Comparison of ENCODE assay signal across 23 cellular contexts in genomic region chr3:13222891-13223573, GRCh38.
"Had no signal": no experiment of that assay in that cellular context is flagged by ENCODE, and none has a peak within 500 bp of the region (broad histone marks: within the 10 kb centered on the region; RNA-seq: fewer than 3 reads in every experiment).

No MANE protein-coding gene starts in this region.

- H3K27ac ChIP-seq: esophagus muscularis mucosa, foreskin keratinocyte, neutrophil, ovary, skin epidermis, thyroid gland, upper lobe of left lung, vagina had no signal

- H3K9me3 ChIP-seq: esophagus muscularis mucosa, neutrophil, ovary, thyroid gland, upper lobe of left lung, vagina had no signal

- H3K4me3 ChIP-seq: esophagus muscularis mucosa, ovary, skin epidermis, thyroid gland, upper lobe of left lung, vagina had no signal

- H3K4me1 Mint-ChIP-seq: nephron; stimulated activated memory B cell treated with anti-CD40 and anti-IgM and Interleukin-4, amounts not matched to agents 10 μg/mL and 1 μg/mL and 100 μg/mL, for 72 hours had no signal

- H3K36me3 Mint-ChIP-seq: activated naive CD4-positive, alpha-beta T cell treated with anti-CD3 and anti-CD28 coated beads, Interleukin-2, amount 50 U/mL, for 72 hours; stimulated activated memory B cell treated with anti-CD40 and anti-IgM and Interleukin-4, amounts not matched to agents 10 μg/mL and 1 μg/mL and 100 μg/mL, for 72 hours had no signal

- H3K9me3 Mint-ChIP-seq: activated naive CD4-positive, alpha-beta T cell treated with anti-CD3 and anti-CD28 coated beads, Interleukin-2, amount 50 U/mL, for 72 hours; activated T-cell treated with anti-CD3 and anti-CD28 coated beads, Interleukin-2, amount 50 U/mL, for 72 hours; nephron; stimulated activated memory B cell treated with anti-CD40 and anti-IgM and Interleukin-4, amounts not matched to agents 10 μg/mL and 1 μg/mL and 100 μg/mL, for 72 hours; stimulated activated naive CD8-positive, alpha-beta T cell treated with anti-CD3 and anti-CD28 coated beads, Interleukin-15, amount 100 ng/mL, for 72 hours had no signal

- H3K27me3 ChIP-seq: foreskin keratinocyte, ovary, thyroid gland, upper lobe of left lung, vagina had no signal

- H3K27me3 Mint-ChIP-seq: progenitor cell of endocrine pancreas; stimulated activated naive CD8-positive, alpha-beta T cell treated with anti-CD3 and anti-CD28 coated beads, Interleukin-15, amount 100 ng/mL, for 72 hours had no signal

- H3K36me3 ChIP-seq: esophagus muscularis mucosa, neutrophil, ovary, thyroid gland, upper lobe of left lung, vagina had no signal

- DNase-seq: activated CD4-positive, alpha-beta T cell treated with anti-CD3 and anti-CD28 coated beads for 4 hours; activated CD4-positive, alpha-beta T cell treated with anti-CD3 and anti-CD28 coated beads, Interleukin-2, amount 50 U/mL, for 4 hours; activated naive CD4-positive, alpha-beta T cell; activated T-cell treated with anti-CD3 and anti-CD28 coated beads for 4 hours; activated T-cell treated with anti-CD3 and anti-CD28 coated beads, Interleukin-2, amount 50 U/mL, for 72 hours; effector CD4-positive, alpha-beta T cell; mammary epithelial cell; stimulated activated CD4-positive, alpha-beta T cell treated with anti-CD3 and anti-CD28 coated beads, Interleukin-12 subunit alpha, Interleukin-12 subunit beta, amount 100 ng/mL, for 4 hours; stimulated activated CD4-positive, alpha-beta T cell treated with anti-CD3 and anti-CD28 coated beads, Interleukin-4, amount 100 ng/mL, for 24 hours; stimulated activated naive CD8-positive, alpha-beta T cell treated with anti-CD3 and anti-CD28 coated beads, Interleukin-15, amount 100 ng/mL, for 72 hours; thyroid gland; upper lobe of left lung had no signal

- ATAC-seq: activated naive CD4-positive, alpha-beta T cell treated with anti-CD3 and anti-CD28 coated beads, Interleukin-2, amount 50 U/mL, for 72 hours; activated T-cell treated with anti-CD3 and anti-CD28 coated beads, Interleukin-2, amount 50 U/mL, for 72 hours; foreskin keratinocyte; sciatic nerve; stimulated activated memory B cell treated with anti-CD40 and anti-IgM and Interleukin-4, amounts not matched to agents 10 μg/mL and 1 μg/mL and 100 μg/mL, for 72 hours; stimulated activated naive CD8-positive, alpha-beta T cell treated with anti-CD3 and anti-CD28 coated beads, Interleukin-15, amount 100 ng/mL, for 72 hours had no signal

- H3K27ac Mint-ChIP-seq: activated naive CD4-positive, alpha-beta T cell treated with anti-CD3 and anti-CD28 coated beads, Interleukin-2, amount 50 U/mL, for 72 hours; activated T-cell treated with anti-CD3 and anti-CD28 coated beads, Interleukin-2, amount 50 U/mL, for 72 hours; nephron; progenitor cell of endocrine pancreas; stimulated activated memory B cell treated with anti-CD40 and anti-IgM and Interleukin-4, amounts not matched to agents 10 μg/mL and 1 μg/mL and 100 μg/mL, for 72 hours; stimulated activated naive CD8-positive, alpha-beta T cell treated with anti-CD3 and anti-CD28 coated beads, Interleukin-15, amount 100 ng/mL, for 72 hours had no signal

- H3K4me1 ChIP-seq: thyroid gland, upper lobe of left lung, vagina had no signal

- H3K4me3 Mint-ChIP-seq: activated T-cell treated with anti-CD3 and anti-CD28 coated beads, Interleukin-2, amount 50 U/mL, for 72 hours; nephron; stimulated activated memory B cell treated with anti-CD40 and anti-IgM and Interleukin-4, amounts not matched to agents 10 μg/mL and 1 μg/mL and 100 μg/mL, for 72 hours; stimulated activated naive CD8-positive, alpha-beta T cell treated with anti-CD3 and anti-CD28 coated beads, Interleukin-15, amount 100 ng/mL, for 72 hours had no signal
